8 cellular contexts compared by ENCODE assay signal in the genomic region with DNA sequence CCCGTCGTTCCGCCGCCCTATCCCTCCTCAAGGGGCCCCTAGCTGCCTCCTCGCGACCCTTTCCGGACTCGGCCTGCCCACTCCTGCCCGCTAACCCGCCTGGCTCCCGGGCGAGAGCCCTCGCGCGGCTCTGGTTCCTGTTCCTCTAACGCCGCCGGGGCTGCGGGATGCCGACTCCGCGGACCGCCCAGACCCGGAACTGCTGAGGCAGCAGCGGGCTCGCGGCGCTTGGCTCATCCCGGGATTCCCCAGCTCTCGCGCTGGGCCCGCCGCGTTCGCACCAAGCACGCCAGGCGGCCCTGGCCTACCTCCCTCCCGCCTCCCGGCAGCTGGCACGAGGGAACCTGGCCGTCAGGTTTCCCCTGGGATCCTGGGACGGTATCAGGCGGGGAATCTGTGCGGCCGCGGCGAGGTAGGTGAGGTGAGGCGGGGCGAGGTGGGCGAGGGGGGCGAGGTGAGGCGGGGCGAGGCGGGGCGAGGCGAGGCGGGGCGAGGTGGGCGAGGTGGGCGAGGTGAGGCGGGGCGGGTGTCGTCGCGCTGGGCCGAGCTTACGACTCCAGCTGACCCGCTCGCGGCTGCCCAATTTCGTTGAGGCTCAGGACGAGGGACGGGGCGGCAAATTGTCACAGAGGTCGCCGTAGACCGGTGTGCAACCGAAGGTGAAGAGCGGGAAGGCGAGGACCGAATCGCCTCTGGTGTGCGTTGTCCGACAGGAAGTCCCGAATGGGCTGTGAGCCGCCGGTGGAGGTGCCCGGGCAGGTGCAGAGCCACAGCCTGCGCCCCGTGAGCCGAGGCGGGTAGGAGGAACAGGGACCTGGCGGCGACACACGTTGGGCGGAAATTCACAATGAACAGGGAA. TPM values are rescaled to one million over a fixed set of nuclear protein-coding genes. Genes with fewer than 3 reads are reported as not detected.
A peak's percentile ranks its signal among the peaks of the same experiment; 100 is the strongest.
DNase-seq lines count a peak whose midpoint lies in the region; ATAC-seq and TF ChIP-seq lines count a peak whose summit lies in the region.

Gene CCDC122 (minus strand): TSS at position 418 of the 859 bp plus-strand sequence. CDS start 10,364 bp downstream, outside the sequence.
Gene LACC1 (plus strand): TSS at position 582 of the 859 bp plus-strand sequence. CDS start 1,082 bp downstream, outside the sequence.

- H3K4me1 ChIP-seq in osteoblast (ENCODE audit: insufficient read depth, low read length) (peaks cover 17% of the 10 kb centered on the region), thoracic aorta (ENCODE audit: control insufficient read depth in 1 of 2, low read depth in 2 of 2) (peaks cover 0 to 7% of the 10 kb centered on the region in 2 donors)

- peak within 1 kb of the TSS; percentile 96 for H3K4me3 Mint-ChIP-seq in Calu3 (ENCODE audit: low read depth, unreplicated experiment)
- H3K4me3 Mint-ChIP-seq in activated naive CD4-positive, alpha-beta T cell treated with anti-CD3 and anti-CD28 coated beads, Interleukin-2, amount 50 U/mL, for 24 hours: peak within 1 kb of the TSS; percentile 86

- CTCF ChIA-PET in Calu3 (lab: Charles Lee): interaction anchor here (0.5 kb wide), 1 partner anchor 831 kb away, joined by 6 read pairs; no protein-coding TSS in a partner anchor

- BruUV-seq in Calu3 (replicated peaks; lab: Mats Ljungman, UMichigan): no TSS peak

- H3K9me3 Mint-ChIP-seq in Calu3 (ENCODE audit: low read depth, unreplicated experiment): no peaks in the 10 kb centered on the region
- no peaks in the 10 kb centered on the region for H3K9me3 Mint-ChIP-seq in activated naive CD4-positive, alpha-beta T cell treated with anti-CD3 and anti-CD28 coated beads, Interleukin-2, amount 50 U/mL, for 24 hours

- H2AFZ ChIP-seq in osteoblast (ENCODE audit: low read length): peak within 1 kb of the TSS; percentile 95

- H3K27me3 Mint-ChIP-seq in Calu3 (ENCODE audit: unreplicated experiment): no peaks in the 10 kb centered on the region
- H3K27me3 Mint-ChIP-seq in activated naive CD4-positive, alpha-beta T cell treated with anti-CD3 and anti-CD28 coated beads, Interleukin-2, amount 50 U/mL, for 24 hours: peaks cover 21% of the 10 kb centered on the region

- H3K4me3 ChIP-seq in osteoblast (ENCODE audit: insufficient read depth, low read length): peak within 1 kb of the TSS; percentile 85
- H3K4me3 ChIP-seq in thoracic aorta: peak within 1 kb of the TSS; percentile 96

- peak within 1 kb of the TSS; percentile 92 for H3K4me2 ChIP-seq in osteoblast (ENCODE audit: insufficient read depth, low read length)

- H3K79me2 ChIP-seq in osteoblast (ENCODE audit: insufficient read depth, low read length): peaks cover 9% of the 10 kb centered on the region

- peaks cover 20% of the 10 kb centered on the region for H3K36me3 Mint-ChIP-seq in Calu3 (ENCODE audit: insufficient read depth, unreplicated experiment)
- no peaks in the 10 kb centered on the region for H3K36me3 Mint-ChIP-seq in activated naive CD4-positive, alpha-beta T cell treated with anti-CD3 and anti-CD28 coated beads, Interleukin-2, amount 50 U/mL, for 24 hours

- TF ChIP-seq CTCF in Calu3 (IDR thresholded peaks at IDR 0.05; ENCODE audit: unreplicated experiment) (no peak), osteoblast (IDR thresholded peaks at IDR 0.05; ENCODE audit: extremely low read depth, low read depth, low read length) (no peak), thoracic aorta (IDR thresholded peaks at IDR 0.05) (no peak)

- DNase-seq in Calu3 (peak; percentile 79), SK-N-DZ (ENCODE audit: low spot score) (peak; percentile 69), glomerular visceral epithelial cell (ENCODE audit: extremely low spot score) (peak; percentile 77), osteoblast (ENCODE audit: insufficient read length, low spot score, missing footprints) (peak; percentile 98), thoracic aorta (ENCODE audit: low spot score) (peak; percentile 58)

- H4K20me1 ChIP-seq in osteoblast (ENCODE audit: insufficient read depth, low read length): no peaks in the 10 kb centered on the region

- H3K27me3 ChIP-seq in osteoblast (ENCODE audit: insufficient read depth, low read length) (no peaks in the 10 kb centered on the region), thoracic aorta (replicated peaks; ENCODE audit: insufficient read depth) (no peaks in the 10 kb centered on the region)

- no peaks in the 10 kb centered on the region for H3K36me3 ChIP-seq in osteoblast (ENCODE audit: insufficient read depth, low read length)
- no peaks in the 10 kb centered on the region for H3K36me3 ChIP-seq in thoracic aorta

- peak within 1 kb of the TSS; percentile 84 for H3K27ac Mint-ChIP-seq in Calu3 (ENCODE audit: unreplicated experiment)
- peak within 1 kb of the TSS; percentile 85 for H3K27ac Mint-ChIP-seq in activated naive CD4-positive, alpha-beta T cell treated with anti-CD3 and anti-CD28 coated beads, Interleukin-2, amount 50 U/mL, for 24 hours

- H3K9me3 ChIP-seq in osteoblast (ENCODE audit: low read depth, low read length) (no peaks in the 10 kb centered on the region), thoracic aorta (no peaks in the 10 kb centered on the region)

- ATAC-seq in GM19397 (IDR thresholded peaks at IDR 0.05; ENCODE audit: unreplicated experiment) (peak; percentile 77), HG03565 (IDR thresholded peaks at IDR 0.05; ENCODE audit: unreplicated experiment) (peak; percentile 53), thoracic aorta (ENCODE audit: insufficient number of reproducible peaks, low FRiP score, low read depth) (peak; percentile 82)

- H3K4me1 Mint-ChIP-seq in Calu3 (ENCODE audit: low read depth, unreplicated experiment): peaks cover 24% of the 10 kb centered on the region
- peaks cover 20% of the 10 kb centered on the region for H3K4me1 Mint-ChIP-seq in activated naive CD4-positive, alpha-beta T cell treated with anti-CD3 and anti-CD28 coated beads, Interleukin-2, amount 50 U/mL, for 24 hours

- H3K27ac ChIP-seq in osteoblast (ENCODE audit: low read depth, low read length) (peak within 1 kb of the TSS; percentile 90), thoracic aorta (peak within 1 kb of the TSS; percentile 91)

- intact Hi-C loops in Calu3 (cut with micrococcal nuclease; ENCODE audit: unreplicated experiment): loop anchor here (10.0 kb wide), 1 partner anchor 575 kb away; no protein-coding TSS in a partner anchor

RNA-seq across cellular contexts. Expression of gene CCDC122, which starts in this region (rescaled TPM):
- total RNA-seq in Calu3 (2022) (6.1 and 6.2 TPM in 2 replicates), osteoblast (4.7 and 15.0 TPM in 2 replicates), thoracic aorta (1 to 10 TPM in 1 of 2 donors, under 1 TPM in 1; 0.54 to 1.1 TPM)
- 2.7 and 11.7 TPM in 2 replicates for polyA plus RNA-seq in SK-N-DZ (2014; cell fraction: cytosol; rRNA removed)
- polyA plus RNA-seq in SK-N-DZ (2014; cell fraction: nucleus; rRNA removed): 6.7 and 14.2 TPM in 2 replicates

RNA-seq across cellular contexts. Expression of gene LACC1, which starts in this region (rescaled TPM):
- total RNA-seq in Calu3 (2022) (3.4 and 4.0 TPM in 2 replicates), osteoblast (21.0 and 21.5 TPM in 2 replicates), thoracic aorta (10 to 100 TPM in 1 of 2 donors, 1 to 10 TPM in 1; 6.1 to 12.5 TPM)
- polyA plus RNA-seq in SK-N-DZ (2014; cell fraction: cytosol; rRNA removed): 0.25 and 0.41 TPM in 2 replicates
- 0.52 and 0.66 TPM in 2 replicates for polyA plus RNA-seq in SK-N-DZ (2014; cell fraction: nucleus; rRNA removed)

Comparison
In these comparisons a context has a peak if more than half of its experiments do, and no peak if none do; other contexts are left out.
1. Peak in every context shown above with its lines: DNase-seq, ATAC-seq, H3K4me3 ChIP-seq and H3K27ac ChIP-seq.